Comparison of ENCODE assay signal across 8 cellular contexts in the genomic region with DNA sequence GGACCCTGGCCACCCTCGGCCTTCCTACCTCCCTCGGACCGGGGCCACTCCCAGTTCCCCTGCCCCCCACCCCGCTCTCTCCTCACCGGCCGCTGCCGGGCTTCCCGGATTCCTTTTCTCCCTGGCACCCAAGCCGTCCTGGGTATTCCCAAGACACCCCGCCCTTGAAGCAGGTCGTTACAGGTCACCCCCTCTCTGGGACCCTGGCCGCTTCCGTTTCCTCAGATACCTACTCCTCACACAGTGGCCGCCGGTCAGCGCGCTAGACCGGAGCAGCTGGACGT. TPM values are rescaled to one million over a fixed set of nuclear protein-coding genes. Genes with fewer than 3 reads are reported as not detected.
DNase-seq lines count a peak whose midpoint lies in the region; ATAC-seq, FAIRE-seq and TF ChIP-seq lines count a peak whose summit lies in the region.

No MANE protein-coding gene starts in this region.

- peak in 1 of 5 donors; percentile 1 for DNase-seq in CD8-positive, alpha-beta memory T cell
- DNase-seq in activated CD8-positive, alpha-beta memory T cell treated with anti-CD3 and anti-CD28 coated beads, Interleukin-2, amount 50 U/mL, for 48 hours, result peak; percentile 63
- DNase-seq in heart right ventricle, result peak; percentile 49 to 50
- no peak for DNase-seq in GM19239 (ENCODE audit: insufficient read length, low spot score)
- DNase-seq in stimulated activated CD4-positive, alpha-beta T cell treated with anti-CD3 and anti-CD28 coated beads, Interleukin-12 subunit alpha, Interleukin-12 subunit beta, amount 100 ng/mL, for 4 hours, result no peak

- H3K9me3 Mint-ChIP-seq in CD8-positive, alpha-beta memory T cell, result no peaks in the 10 kb centered on the region

- H3K27ac ChIP-seq in CD8-positive, alpha-beta memory T cell (ENCODE audit: low read depth, low read length), result peak overlapping the region; percentile 71
- peak overlapping the region; percentile 42 to 96 (median 93) for H3K27ac ChIP-seq in heart right ventricle

- H3K27me3 ChIP-seq in CD8-positive, alpha-beta memory T cell (ENCODE audit: insufficient read depth, low read length, poor library complexity, severe bottlenecking), result no peaks in the 10 kb centered on the region
- H3K27me3 ChIP-seq in heart right ventricle (no peaks in the 10 kb centered on the region), skeletal muscle satellite cell (ENCODE audit: control insufficient read depth, insufficient read depth, low read length) (no peaks in the 10 kb centered on the region)

- H3K27ac Mint-ChIP-seq in CD8-positive, alpha-beta memory T cell, result peak overlapping the region; percentile 65 to 98 (median 90)

- 0 to 1% methylated on average over 19 of the region's 19 CpGs for whole genome bisulfite sequencing in heart right ventricle, 2 donors

- TF ChIP-seq CTCF in heart right ventricle (IDR thresholded peaks at IDR 0.05), result no peak

- H3K4me2 ChIP-seq in skeletal muscle satellite cell (ENCODE audit: low read length), result peak overlapping the region; percentile 79

- peak; percentile 3 for ATAC-seq in HG02571 (IDR thresholded peaks at IDR 0.05; ENCODE audit: unreplicated experiment)
- ATAC-seq in heart right ventricle, result peak in 7 of 8 donors; percentile 3 to 45 (median 15)
- no peak for ATAC-seq in GM18868 (IDR thresholded peaks at IDR 0.05; ENCODE audit: unreplicated experiment)

- peaks cover 26% of the 10 kb centered on the region for H3K4me1 ChIP-seq in CD8-positive, alpha-beta memory T cell (ENCODE audit: insufficient read depth, low read length)
- H3K4me1 ChIP-seq in heart right ventricle, result peaks cover 5 to 87% (median 70%) of the 10 kb centered on the region in 9 donors
- peaks cover 42% of the 10 kb centered on the region for H3K4me1 ChIP-seq in skeletal muscle satellite cell (ENCODE audit: control insufficient read depth, insufficient read depth, low read length)

- H3K4me3 ChIP-seq in CD8-positive, alpha-beta memory T cell (ENCODE audit: low read length), result peak overlapping the region; percentile 68
- peak overlapping the region; percentile 69 to 98 (median 90) for H3K4me3 ChIP-seq in heart right ventricle
- peak overlapping the region; percentile 96 for H3K4me3 ChIP-seq in skeletal muscle satellite cell (ENCODE audit: low read length)

- POLR2A ChIA-PET in CD8-positive, alpha-beta memory T cell (lab: Charles Lee), result interaction anchor here (1.0 to 2.1 kb wide), 2 partner anchors 33 to 111 kb away, joined by 3 to 22 read pairs; a partner anchor contains a TSS

- no peaks in the 10 kb centered on the region for H3K36me3 ChIP-seq in CD8-positive, alpha-beta memory T cell (ENCODE audit: insufficient read depth, low read length)
- H3K36me3 ChIP-seq in heart right ventricle, result no peaks in the 10 kb centered on the region
- H3K36me3 ChIP-seq in skeletal muscle satellite cell (ENCODE audit: insufficient read depth, low read length), result no peaks in the 10 kb centered on the region

- FAIRE-seq in GM19239 (lab: Jason Lieb, UNC), result no peak

- intact Hi-C loops in heart right ventricle (cut with DNase I), result loop anchor here in 2 of 10 donors (2.0 to 5.0 kb wide), 2 partner anchors 29 to 96 kb away; no protein-coding TSS in a partner anchor

- H3K9me3 ChIP-seq in CD8-positive, alpha-beta memory T cell (ENCODE audit: low read length), result no peaks in the 10 kb centered on the region
- H3K9me3 ChIP-seq in heart right ventricle, result no peaks in the 10 kb centered on the region
- no peaks in the 10 kb centered on the region for H3K9me3 ChIP-seq in skeletal muscle satellite cell (replicated peaks; ENCODE audit: low read length)

- H3K36me3 Mint-ChIP-seq in CD8-positive, alpha-beta memory T cell, result peaks cover 0 to 5% (median 0%) of the 10 kb centered on the region in 3 donors

- peaks cover 33 to 50% (median 45%) of the 10 kb centered on the region in 3 donors for H3K4me1 Mint-ChIP-seq in CD8-positive, alpha-beta memory T cell

- H3K9ac ChIP-seq in skeletal muscle satellite cell (ENCODE audit: low read depth, low read length), result peak overlapping the region; percentile 93

- CTCF ChIA-PET in CD8-positive, alpha-beta memory T cell (lab: Charles Lee), result interaction anchor here (1.2 to 2.0 kb wide), 4 partner anchors 11 to 162 kb away, joined by 3 to 12 read pairs (median 4); no protein-coding TSS in a partner anchor

- H3K27me3 Mint-ChIP-seq in CD8-positive, alpha-beta memory T cell, result no peaks in the 10 kb centered on the region

- H3K4me3 Mint-ChIP-seq in CD8-positive, alpha-beta memory T cell, result peak overlapping the region; percentile 89 to 100 (median 97)

RNA-seq across cellular contexts. Expression of a gene that starts 0.5 kb away (rescaled TPM):
- 10 to 100 TPM; 36.5 to 38.5 TPM for total RNA-seq in CD8-positive, alpha-beta memory T cell
- 39.0 TPM for polyA plus RNA-seq in CD8-positive, alpha-beta memory T cell
- total RNA-seq in heart right ventricle, result 10 to 100 TPM; 27.0 to 42.6 (median 33.3) TPM
- 10 to 100 TPM; 18.9 to 32.0 TPM for polyA plus RNA-seq in heart right ventricle
- total RNA-seq in skeletal muscle satellite cell (2012; rRNA removed), result 50.2 and 60.3 TPM in 2 replicates

RNA-seq across cellular contexts. Expression of a gene that starts 32.9 kb away (rescaled TPM):
- total RNA-seq in CD8-positive, alpha-beta memory T cell, result 10 to 100 TPM; 27.2 to 27.8 TPM
- 35.3 TPM for polyA plus RNA-seq in CD8-positive, alpha-beta memory T cell
- total RNA-seq in heart right ventricle, result 1 to 10 TPM; 5.9 to 9.1 (median 7.6) TPM
- polyA plus RNA-seq in heart right ventricle, result 1 to 10 TPM; 4.3 to 5.4 TPM
- total RNA-seq in skeletal muscle satellite cell (2012; rRNA removed), result 21.4 and 21.5 TPM in 2 replicates

Comparison
In these comparisons a context has a peak if more than half of its experiments do, and no peak if none do; other contexts are left out.
1. DNase-seq: peak in activated CD8-positive, alpha-beta memory T cell treated with anti-CD3 and anti-CD28 coated beads, Interleukin-2, amount 50 U/mL, for 48 hours (single experiment) and heart right ventricle (2 of 2); none in GM19239 (single experiment) and stimulated activated CD4-positive, alpha-beta T cell treated with anti-CD3 and anti-CD28 coated beads, Interleukin-12 subunit alpha, Interleukin-12 subunit beta, amount 100 ng/mL, for 4 hours (single experiment).
2. Peak in every context shown above with its lines, with median percentiles within 50 percentile points of each other: H3K4me3 ChIP-seq.